In genomic region chr10:63478564-63478963, GRCh38 we compare ENCODE assay signal across 19 cellular contexts.
"Had no signal": no experiment of that assay in that cellular context is flagged by ENCODE, and none has a peak within 500 bp of the region (broad histone marks: within the 10 kb centered on the region; RNA-seq: fewer than 3 reads in every experiment).

No MANE protein-coding gene starts in this region.

- H3K27ac ChIP-seq: adrenal gland, breast epithelium, upper lobe of right lung, WERI-Rb-1 had no signal

- H3K4me1 ChIP-seq: breast epithelium, upper lobe of right lung had no signal

- H3K9me3 ChIP-seq: adrenal gland, breast epithelium, upper lobe of right lung had no signal

- FAIRE-seq: astrocyte, frontal cortex, kidney had no signal

- H3K36me3 ChIP-seq: adrenal gland, breast epithelium, upper lobe of right lung, WERI-Rb-1 had no signal

- ATAC-seq: activated CD4-positive, alpha-beta T cell treated with anti-CD3 and anti-CD28 coated beads for 36 hours; activated naive CD4-positive, alpha-beta T cell treated with anti-CD3 and anti-CD28 coated beads, Interleukin-2, amount 50 U/mL, for 72 hours; left lobe of liver; upper lobe of right lung had no signal

- H3K4me3 ChIP-seq: adrenal gland, breast epithelium, upper lobe of right lung had no signal

- H3K27me3 ChIP-seq: adrenal gland, breast epithelium, upper lobe of right lung had no signal

- DNase-seq: activated CD4-positive, alpha-beta T cell treated with anti-CD3 and anti-CD28 coated beads for 36 hours; activated CD4-positive, alpha-beta T cell treated with anti-CD3 and anti-CD28 coated beads, Interleukin-2, amount 50 U/mL, for 48 hours; activated gamma-delta T cell treated with Interleukin-2 at 50 U/mL for 16 hours; adrenal gland; cerebellar nuclear complex; cortex of kidney; kidney; mammary epithelial cell; nephron progenitor cell; retina; stimulated activated CD8-positive, alpha-beta memory T cell treated with anti-CD3 and anti-CD28 coated beads, Interleukin-4, amount 100 ng/mL, for 48 hours; stimulated activated naive CD4-positive, alpha-beta T cell; upper lobe of right lung; WERI-Rb-1 had no signal
